Comparison of ENCODE assay signal across 16 cellular contexts in the genomic region with DNA sequence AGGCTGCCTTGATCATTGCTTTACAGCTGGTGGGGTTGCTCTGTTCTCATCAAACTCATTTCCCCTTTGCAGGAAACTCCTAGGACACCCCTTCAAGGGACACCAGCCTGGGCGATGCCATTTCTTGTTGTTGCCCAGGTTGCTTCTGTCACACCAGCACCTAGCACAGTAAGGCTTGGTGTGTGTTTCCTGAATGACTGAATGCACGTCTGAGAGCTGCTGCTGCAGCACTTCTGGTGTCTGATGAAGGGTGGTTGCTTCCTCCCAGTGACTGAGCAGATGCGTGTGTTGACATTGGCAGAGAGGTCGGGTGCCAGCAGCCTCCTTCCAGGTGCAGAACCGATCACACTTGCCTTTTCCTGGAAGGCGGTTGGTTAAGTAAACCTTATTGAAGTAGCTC.
DNase-seq lines count a peak whose midpoint lies in the region; ATAC-seq and TF ChIP-seq lines count a peak whose summit lies in the region.
"Had no signal": no experiment of that assay in that cellular context is flagged by ENCODE, and none has a peak within 500 bp of the region (broad histone marks: within the 10 kb centered on the region; RNA-seq: fewer than 3 reads in every experiment).

No MANE protein-coding gene starts in this region.

- H3K27me3 ChIP-seq in PC-3 (ENCODE audit: low read length) (no peaks in the 10 kb centered on the region), BE2C (no peaks in the 10 kb centered on the region)
- H3K27me3 ChIP-seq: uterus had no signal

- no peak overlapping the region for H3K27ac Mint-ChIP-seq in activated T-helper 17 cell treated with anti-CD3 and anti-CD28 coated beads, Interleukin-2, amount 50 U/mL, for 72 hours
- H3K27ac Mint-ChIP-seq: activated naive CD8-positive, alpha-beta T cell treated with anti-CD3 and anti-CD28 coated beads for 36 hours; B cell had no signal

- H3K4me1 ChIP-seq in PC-3 (ENCODE audit: insufficient read depth, low read length), result peaks cover 33% of the 10 kb centered on the region
- peaks cover 17% of the 10 kb centered on the region for H3K4me1 ChIP-seq in BE2C
- H3K4me1 ChIP-seq: uterus had no signal

- ATAC-seq in PC-3, result no peak
- ATAC-seq in activated T-helper 17 cell treated with anti-CD3 and anti-CD28 coated beads, Interleukin-2, amount 50 U/mL, for 72 hours (replicated peaks), result no peak
- no peak for ATAC-seq in HG02970 (IDR thresholded peaks at IDR 0.05; ENCODE audit: low FRiP score, unreplicated experiment)

- no TSS peak for BruUV-seq in PC-3 (replicated peaks; lab: Mats Ljungman, UMichigan)

- H3K9me3 ChIP-seq in PC-3 (ENCODE audit: low read length), result no peaks in the 10 kb centered on the region
- H3K9me3 ChIP-seq in BE2C, result no peaks in the 10 kb centered on the region
- H3K9me3 ChIP-seq: uterus had no signal

- no peak overlapping the region for H3K9ac ChIP-seq in PC-3 (ENCODE audit: low read length)

- H3K79me2 ChIP-seq in PC-3 (ENCODE audit: low read length), result no peaks in the 10 kb centered on the region

- H3K9me3 Mint-ChIP-seq in activated T-helper 17 cell treated with anti-CD3 and anti-CD28 coated beads, Interleukin-2, amount 50 U/mL, for 72 hours, result no peaks in the 10 kb centered on the region
- H3K9me3 Mint-ChIP-seq: activated naive CD8-positive, alpha-beta T cell treated with anti-CD3 and anti-CD28 coated beads for 36 hours; central memory CD8-positive, alpha-beta T cell had no signal

- H3F3A ChIP-seq in PC-3 (ENCODE audit: low read length, unreplicated experiment), result no peaks in the 10 kb centered on the region

- TF ChIP-seq CTCF in PC-3 (conservative IDR thresholded peaks at IDR 0.05; ENCODE audit: low read depth, low read length), result no peak
- no peak for TF ChIP-seq CTCF in BE2C (IDR thresholded peaks at IDR 0.05; ENCODE audit: low read depth, low read length)

- no peak overlapping the region for H3K27ac ChIP-seq in PC-3 (ENCODE audit: low read length)
- H3K27ac ChIP-seq: SK-N-MC, uterus had no signal

- H3K4me3 Mint-ChIP-seq in activated T-helper 17 cell treated with anti-CD3 and anti-CD28 coated beads, Interleukin-2, amount 50 U/mL, for 72 hours, result no peak overlapping the region
- H3K4me3 Mint-ChIP-seq: activated naive CD8-positive, alpha-beta T cell treated with anti-CD3 and anti-CD28 coated beads for 36 hours; B cell; central memory CD8-positive, alpha-beta T cell had no signal

- H3K4me2 ChIP-seq in PC-3 (ENCODE audit: low read length), result 0 out of 2 replicates have a peak overlapping the region, but pooled peaks have one; percentile 1

- no peaks in the 10 kb centered on the region for H3K36me3 ChIP-seq in PC-3 (ENCODE audit: low read depth, low read length)
- no peaks in the 10 kb centered on the region for H3K36me3 ChIP-seq in BE2C
- H3K36me3 ChIP-seq: uterus had no signal

- H3K4me1 Mint-ChIP-seq in activated T-helper 17 cell treated with anti-CD3 and anti-CD28 coated beads, Interleukin-2, amount 50 U/mL, for 72 hours, result no peaks in the 10 kb centered on the region
- H3K4me1 Mint-ChIP-seq: activated naive CD8-positive, alpha-beta T cell treated with anti-CD3 and anti-CD28 coated beads for 36 hours; B cell; central memory CD8-positive, alpha-beta T cell had no signal

- peaks cover 34% of the 10 kb centered on the region for H3K27me3 Mint-ChIP-seq in activated T-helper 17 cell treated with anti-CD3 and anti-CD28 coated beads, Interleukin-2, amount 50 U/mL, for 72 hours

- H3K4me3 ChIP-seq in PC-3 (ENCODE audit: low read length) (no peak overlapping the region), BE2C (ENCODE audit: low read depth, low read length) (no peak overlapping the region)
- H3K4me3 ChIP-seq: SK-N-MC, uterus had no signal

- H4K20me1 ChIP-seq in PC-3 (ENCODE audit: low read length), result no peaks in the 10 kb centered on the region

- intact Hi-C loops in PC-3 (cut with micrococcal nuclease), result no loop called here

- H3K9me2 ChIP-seq in PC-3 (replicated peaks; ENCODE audit: low read length), result no peaks in the 10 kb centered on the region

- H2AFZ ChIP-seq in PC-3 (ENCODE audit: low read length), result 0 out of 2 replicates have a peak overlapping the region, but pooled peaks have one; percentile 21

- no peaks in the 10 kb centered on the region for H3K36me3 Mint-ChIP-seq in activated T-helper 17 cell treated with anti-CD3 and anti-CD28 coated beads, Interleukin-2, amount 50 U/mL, for 72 hours (ENCODE audit: low read depth)
- H3K36me3 Mint-ChIP-seq: activated naive CD8-positive, alpha-beta T cell treated with anti-CD3 and anti-CD28 coated beads for 36 hours had no signal

- POLR2A ChIA-PET in PC-3 (lab: Charles Lee; ENCODE audit: unreplicated experiment), result interaction anchor here (0.6 kb wide), 1 partner anchor 9 kb away, joined by 3 read pairs; no protein-coding TSS in a partner anchor

- peak; percentile 94 for DNase-seq in DMS53 treated with DMSO at 0.1 percent for 48 hours (lab: John Stamatoyannopoulos, UW; ENCODE audit: unreplicated experiment)
- DNase-seq in NCI-H187 (lab: John Stamatoyannopoulos, UW), result peak; percentile 58 to 71
- peak; percentile 29 for DNase-seq in PC-3
- DNase-seq in mucosa of gallbladder (ENCODE audit: low spot score), result peak; percentile 48
- DNase-seq in SIG-M5 treated with dmso at 0.1 percent for 504 hours (lab: John Stamatoyannopoulos, UW; ENCODE audit: unreplicated experiment), result no peak
- DNase-seq in BE2C, result no peak
- DNase-seq: activated naive CD8-positive, alpha-beta T cell treated with anti-CD3 and anti-CD28 coated beads for 36 hours; GOT3; Kasumi-1; NK-92 treated with Interleukin-12 subunit alpha and Interleukin-12 subunit beta, amount 100 ng/mL, for 24 hours; uterus had no signal

- CTCF ChIA-PET in PC-3 (lab: Charles Lee), result no interaction called here

Comparison
In these comparisons a context has a peak if more than half of its experiments do, and no peak if none do; other contexts are left out.
1. DNase-seq: peak in DMS53 treated with DMSO at 0.1 percent for 48 hours (single experiment), NCI-H187 (2 of 2), PC-3 (single experiment) and mucosa of gallbladder (single experiment); none in SIG-M5 treated with dmso at 0.1 percent for 504 hours (single experiment) and BE2C (single experiment).